9 cellular contexts compared by ENCODE assay signal in the genomic region with DNA sequence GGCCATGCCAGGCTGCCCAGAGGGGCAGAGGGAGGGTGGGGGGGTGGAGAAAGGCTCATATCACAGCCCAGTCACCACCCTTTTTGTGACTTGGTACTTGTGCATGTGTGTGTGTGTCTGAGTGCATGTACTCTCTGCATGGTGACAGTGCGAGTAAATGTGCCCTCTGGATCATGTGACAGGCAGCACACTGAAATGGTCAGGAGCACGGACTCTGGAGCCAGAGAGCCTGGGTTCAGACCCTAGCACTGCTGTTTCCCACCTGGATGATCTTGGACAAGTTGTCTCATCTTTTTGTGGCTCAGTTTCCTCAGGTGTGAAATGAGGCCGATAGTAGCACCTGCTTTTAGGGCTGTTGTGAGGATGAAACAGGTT. TPM values are rescaled to one million over a fixed set of nuclear protein-coding genes. Genes with fewer than 3 reads are reported as not detected.
A peak's percentile ranks its signal among the peaks of the same experiment; 100 is the strongest.
DNase-seq lines count a peak whose midpoint lies in the region; ATAC-seq, FAIRE-seq and TF ChIP-seq lines count a peak whose summit lies in the region.
"Had no signal": no experiment of that assay in that cellular context is flagged by ENCODE, and none has a peak within 500 bp of the region (broad histone marks: within the 10 kb centered on the region; RNA-seq: fewer than 3 reads in every experiment).

No MANE protein-coding gene starts in this region.

- H3K27ac ChIP-seq in GM12878 (ENCODE audit: control insufficient read depth, insufficient read depth) (peak overlapping the region; percentile 94), right lobe of liver (peak overlapping the region; percentile 88 to 98 (median 89)), thyroid gland (peak overlapping the region in 2 of 3 donors; percentile 73 to 90)

- H3K4me3 ChIP-seq in GM12878 (peak overlapping the region; percentile 47), right lobe of liver (peak overlapping the region; percentile 56 to 62 (median 60)), thyroid gland (replicated peaks in 1 of 3) (peak overlapping the region in 1 of 3 donors; percentile 49)

- intact Hi-C loops in activated naive CD4-positive, alpha-beta T cell treated with anti-CD3 and anti-CD28 coated beads for 36 hours (cut with micrococcal nuclease): no loop called here
- intact Hi-C loops in GM12878 (cut with micrococcal nuclease; ENCODE audit: unreplicated experiment): no loop called here
- intact Hi-C loops in right lobe of liver (cut with DNase I): no loop called here
- intact Hi-C loops in thyroid gland (cut with DNase I): no loop called here

- no TSS peak for BruUV-seq in GM12878 (replicated peaks; lab: Mats Ljungman, UMichigan)

- CTCF ChIA-PET in activated naive CD4-positive, alpha-beta T cell treated with anti-CD3 and anti-CD28 coated beads for 36 hours (lab: Charles Lee): interaction anchor here (1.1 to 2.6 kb wide), 4 partner anchors 8 to 162 kb away, joined by 3 to 27 read pairs (median 6); a partner anchor contains a TSS
- CTCF ChIA-PET in GM12878 (lab: Yijun Ruan, JAX): interaction anchor here (1.0 to 3.2 kb wide), 4 partner anchors 9 to 34 kb away, joined by 3 to 39 read pairs (median 10); a partner anchor contains a TSS

- DNase-seq in activated naive CD4-positive, alpha-beta T cell treated with anti-CD3 and anti-CD28 coated beads for 36 hours: no peak
- DNase-seq in activated naive CD4-positive, alpha-beta T cell treated with anti-CD3 and anti-CD28 coated beads, Interleukin-2, amount 50 U/mL, for 72 hours (ENCODE audit: low spot score in 2 of 2): no peak
- DNase-seq in GM12878 (ENCODE audit: low read depth, low spot score) (no peak), right lobe of liver (peak in 2 of 3 donors; percentile 36 to 62), thyroid gland (peak; percentile 43 to 44), UCSD-AML1 (lab: John Stamatoyannopoulos, UW; ENCODE audit: unreplicated experiment) (no peak), NCI-H187 (lab: John Stamatoyannopoulos, UW) (no peak), DMS 273 treated with DMSO at 0.1 percent for 48 hours (lab: John Stamatoyannopoulos, UW) (no peak)
- DNase-seq: SHP77 treated with DMSO at 0.1 percent for 48 hours had no signal

- peaks cover 3 to 19% of the 10 kb centered on the region in 2 experiments; a peak in 3 of 4 replicates for H3K36me3 ChIP-seq in GM12878 (ENCODE audit: control insufficient read depth in 2 of 2, insufficient read depth in 2 of 2, low read length in 1 of 2)
- H3K36me3 ChIP-seq in right lobe of liver: peaks cover 0 to 25% (median 8%) of the 10 kb centered on the region in 4 donors
- peaks cover 28 to 29% of the 10 kb centered on the region in 2 donors for H3K36me3 ChIP-seq in thyroid gland

- TF ChIP-seq CTCF in GM12878 (IDR thresholded peaks at IDR 0.05 in 2 of 3, conservative IDR thresholded peaks at IDR 0.05 in 1 of 3; ENCODE audit: control insufficient read depth in 2 of 3, extremely low read depth in 1 of 3, insufficient read depth in 1 of 3, low read depth in 3 of 3, low read length in 3 of 3) (no peak), right lobe of liver (IDR thresholded peaks at IDR 0.05) (no peak), thyroid gland (IDR thresholded peaks at IDR 0.05) (no peak)

- 30% methylated on average over 3 of the region's 3 CpGs for WGBS in GM12878 (ENCODE audit: insufficient coverage, insufficient replicate concordance, low lambda C conversion rate, missing lambda C conversion rate)
- 19% methylated on average over 3 of the region's 3 CpGs for WGBS in right lobe of liver (ENCODE audit: insufficient coverage, low coverage, low lambda C conversion rate, missing lambda C conversion rate)
- 42 to 49% methylated on average over 3 of the region's 3 CpGs for WGBS in thyroid gland, 2 donors

- H3K4me1 ChIP-seq in GM12878 (ENCODE audit: control insufficient read depth, insufficient read depth, low read length) (peaks cover 25% of the 10 kb centered on the region), right lobe of liver (peaks cover 0 to 16% (median 4%) of the 10 kb centered on the region in 4 donors), thyroid gland (peaks cover 20 to 29% of the 10 kb centered on the region in 2 donors)

- H3K4me1 Mint-ChIP-seq in activated naive CD4-positive, alpha-beta T cell treated with anti-CD3 and anti-CD28 coated beads for 36 hours (ENCODE audit: low read depth): peaks cover 42% of the 10 kb centered on the region

- no peak for FAIRE-seq in GM12878 (lab: Jason Lieb, UNC)

- TF ChIP-seq POLR2A in GM12878 (IDR thresholded peaks at IDR 0.05; ENCODE audit: low read depth, low read length): no peak
- TF ChIP-seq POLR2A in right lobe of liver (IDR thresholded peaks at IDR 0.05): no peak
- TF ChIP-seq POLR2A in thyroid gland (IDR thresholded peaks at IDR 0.05): no peak

- in situ Hi-C loops in GM12878 (cut with MboI): no loop called here

- no peaks in the 10 kb centered on the region; the same call in 1 of the 2 replicates for H4K20me1 ChIP-seq in GM12878 (ENCODE audit: control insufficient read depth, insufficient read depth)

- POLR2A ChIA-PET in GM12878 (lab: Charles Lee): interaction anchor here (1.0 to 3.2 kb wide), 10 partner anchors 8 to 125 kb away, joined by 3 to 24 read pairs (median 4); a partner anchor contains a TSS

- no peak for TF ChIP-seq EP300 in GM12878 (IDR thresholded peaks at IDR 0.05; ENCODE audit: borderline replicate concordance in 1 of 2, control insufficient read depth in 1 of 2, low read depth in 2 of 2, low read length in 2 of 2)

- no peak for TF ChIP-seq RAD21 in GM12878 (IDR thresholded peaks at IDR 0.05; ENCODE audit: insufficient read depth, low read depth, low read length)

- no peaks in the 10 kb centered on the region for H3K27me3 Mint-ChIP-seq in activated naive CD4-positive, alpha-beta T cell treated with anti-CD3 and anti-CD28 coated beads for 36 hours (ENCODE audit: low read depth)

- ATAC-seq in activated naive CD4-positive, alpha-beta T cell treated with anti-CD3 and anti-CD28 coated beads, Interleukin-2, amount 50 U/mL, for 72 hours: no peak
- ATAC-seq in GM12878: no peak
- ATAC-seq in right lobe of liver: peak in 2 of 4 donors; percentile 1

- no peak overlapping the region for H3K4me3 Mint-ChIP-seq in activated naive CD4-positive, alpha-beta T cell treated with anti-CD3 and anti-CD28 coated beads for 36 hours

- RAD21 ChIA-PET in GM12878 (lab: Charles Lee; ENCODE audit: unreplicated experiment): interaction anchor here (0.6 to 3.1 kb wide), 7 partner anchors 9 to 143 kb away, joined by 3 to 23 read pairs (median 5); a partner anchor contains a TSS

- H3K9me3 Mint-ChIP-seq in activated naive CD4-positive, alpha-beta T cell treated with anti-CD3 and anti-CD28 coated beads for 36 hours: no peaks in the 10 kb centered on the region
- no peaks in the 10 kb centered on the region for H3K9me3 Mint-ChIP-seq in activated naive CD4-positive, alpha-beta T cell treated with anti-CD3 and anti-CD28 coated beads, Interleukin-2, amount 50 U/mL, for 72 hours

- H3K79me2 ChIP-seq in GM12878 (ENCODE audit: control insufficient read depth, insufficient read depth, low read length): peaks cover 28% of the 10 kb centered on the region

- H3K27ac Mint-ChIP-seq in activated naive CD4-positive, alpha-beta T cell treated with anti-CD3 and anti-CD28 coated beads for 36 hours: peak overlapping the region; percentile 99
- H3K27ac Mint-ChIP-seq in activated naive CD4-positive, alpha-beta T cell treated with anti-CD3 and anti-CD28 coated beads, Interleukin-2, amount 50 U/mL, for 72 hours: peak overlapping the region in 1 of 2 donors; percentile 77

- H3K27me3 ChIP-seq in GM12878 (replicated peaks in 1 of 2; ENCODE audit: control insufficient read depth in 2 of 2, insufficient read depth in 2 of 2, low read length in 1 of 2) (no peaks in the 10 kb centered on the region), right lobe of liver (no peaks in the 10 kb centered on the region), thyroid gland (no peaks in the 10 kb centered on the region)

- H3K9me3 ChIP-seq in GM12878 (replicated peaks; ENCODE audit: control insufficient read depth, insufficient read depth, low read length) (no peaks in the 10 kb centered on the region), right lobe of liver (no peaks in the 10 kb centered on the region), thyroid gland (no peaks in the 10 kb centered on the region)

- H3K9ac ChIP-seq in GM12878 (ENCODE audit: control insufficient read depth, insufficient read depth, low read length): peak overlapping the region; percentile 98

- H2AFZ ChIP-seq in GM12878 (ENCODE audit: control insufficient read depth, low read depth, low read length): no peak overlapping the region

- peaks cover 13% of the 10 kb centered on the region for H3K36me3 Mint-ChIP-seq in activated naive CD4-positive, alpha-beta T cell treated with anti-CD3 and anti-CD28 coated beads for 36 hours (ENCODE audit: low read depth)
- H3K36me3 Mint-ChIP-seq in activated naive CD4-positive, alpha-beta T cell treated with anti-CD3 and anti-CD28 coated beads, Interleukin-2, amount 50 U/mL, for 72 hours: peaks cover 0 to 19% of the 10 kb centered on the region in 2 donors

- SMC1A ChIA-PET in GM12878 (lab: Charles Lee; ENCODE audit: uncharacterized antibody, unreplicated experiment): interaction anchor here (1.0 to 3.2 kb wide), 6 partner anchors 8 to 157 kb away, joined by 3 to 24 read pairs (median 6); a partner anchor contains a TSS

- H3K4me2 ChIP-seq in GM12878 (ENCODE audit: control insufficient read depth, insufficient read depth): peak overlapping the region; percentile 99

RNA-seq across cellular contexts. Expression of a gene that starts 2.0 kb away (rescaled TPM):
- 10 to 100 TPM; 60.2 to 61.5 TPM for total RNA-seq in activated naive CD4-positive, alpha-beta T cell treated with anti-CD3 and anti-CD28 coated beads for 36 hours
- 10 to 100 TPM; 87.7 to 90.6 TPM for total RNA-seq in activated naive CD4-positive, alpha-beta T cell treated with anti-CD3 and anti-CD28 coated beads, Interleukin-2, amount 50 U/mL, for 72 hours
- 33.3 and 49.5 TPM in 2 replicates for total RNA-seq in GM12878 (2013; cell fraction: nucleolus; rRNA removed)
- total RNA-seq in GM12878 (2014; rRNA removed) (8.0 and 9.5 TPM in 2 replicates), GM12878 (2014; rRNA removed; fragmentation: Illumina TruSeq; extraction: Trizol) (4.3 and 6.5 TPM in 2 replicates), GM12878 (2021) (47.3 and 50.6 TPM in 2 replicates), right lobe of liver (10 to 100 TPM; 19.9 to 53.6 (median 35.2) TPM), thyroid gland (10 to 100 TPM; 50.6 to 98.3 (median 56.9) TPM)
- polyA plus RNA-seq in GM12878 (2011; ENCODE audit: low read depth): 9.5 TPM
- polyA plus RNA-seq in GM12878 (2011; rRNA removed) (2.4 and 3.8 TPM in 2 replicates), GM12878 (2014; fragmentation: Illumina TruSeq; extraction: Trizol) (1.7 and 7.4 TPM in 2 replicates), GM12878 (2014; fragmentation: Nextera tagmentation; extraction: Ambion mirVana) (under 1 TPM; 0.18 to 0.24 TPM), GM12878 (2014; rRNA removed) (24.0 and 27.7 TPM in 2 replicates), GM12878 (2016; fragmentation: Nextera tagmentation; extraction: Ambion mirVana) (1 to 10 TPM; 6.9 to 8.1 TPM)
- 6.7 and 9.9 TPM in 2 replicates for polyA plus RNA-seq in GM12878 (2011; cell fraction: cytosol; rRNA removed)
- polyA plus RNA-seq in GM12878 (2011; cell fraction: nucleus; rRNA removed): 76.7 and 94.7 TPM in 2 replicates
- 29.1 and 30.8 TPM in 2 replicates for polyA plus RNA-seq in GM12878 (2012)
- 2.1 and 9.8 TPM in 2 replicates for polyA minus RNA-seq in GM12878 (2011; rRNA and poly(A)+ RNA removed)
- 10.2 and 11.2 TPM in 2 replicates for polyA minus RNA-seq in GM12878 (2011; cell fraction: cytosol; rRNA and poly(A)+ RNA removed)
- 13.1 and 24.6 TPM in 2 replicates for polyA minus RNA-seq in GM12878 (2011; cell fraction: nucleus; rRNA and poly(A)+ RNA removed)

RNA-seq across cellular contexts. Expression of a gene that starts 16.1 kb away (rescaled TPM):
- total RNA-seq in activated naive CD4-positive, alpha-beta T cell treated with anti-CD3 and anti-CD28 coated beads for 36 hours: 10 to 100 TPM; 52.4 to 55.6 TPM
- total RNA-seq in activated naive CD4-positive, alpha-beta T cell treated with anti-CD3 and anti-CD28 coated beads, Interleukin-2, amount 50 U/mL, for 72 hours: 10 to 100 TPM; 48.8 to 67.8 TPM
- 29.9 and 31.1 TPM in 2 replicates for total RNA-seq in GM12878 (2013; cell fraction: nucleolus; rRNA removed)
- total RNA-seq in GM12878 (2014; rRNA removed) (15.9 and 22.2 TPM in 2 replicates), GM12878 (2014; rRNA removed; fragmentation: Illumina TruSeq; extraction: Trizol) (12.1 and 12.8 TPM in 2 replicates), GM12878 (2021) (51.8 and 56.3 TPM in 2 replicates), right lobe of liver (10 to 100 TPM; 15.4 to 35.7 (median 30.5) TPM), thyroid gland (10 to 100 TPM; 27.5 to 50.2 (median 39.2) TPM)
- 3.6 TPM for polyA plus RNA-seq in GM12878 (2011; ENCODE audit: low read depth)
- polyA plus RNA-seq in GM12878 (2011; rRNA removed) (15.1 and 34.5 TPM in 2 replicates), GM12878 (2014; fragmentation: Illumina TruSeq; extraction: Trizol) (4.9 and 17.8 TPM in 2 replicates), GM12878 (2014; fragmentation: Nextera tagmentation; extraction: Ambion mirVana) (under 1 TPM; 0.02 to 0.04 TPM), GM12878 (2014; rRNA removed) (33.0 and 40.2 TPM in 2 replicates), GM12878 (2016; fragmentation: Nextera tagmentation; extraction: Ambion mirVana) (1 to 10 TPM; 8.3 to 8.9 TPM)
- 23.3 and 39.9 TPM in 2 replicates for polyA plus RNA-seq in GM12878 (2011; cell fraction: cytosol; rRNA removed)
- 164 and 188 TPM in 2 replicates for polyA plus RNA-seq in GM12878 (2011; cell fraction: nucleus; rRNA removed)
- polyA plus RNA-seq in GM12878 (2012): 21.7 and 22.0 TPM in 2 replicates
- 27.0 and 49.3 TPM in 2 replicates for polyA minus RNA-seq in GM12878 (2011; rRNA and poly(A)+ RNA removed)
- 19.8 and 25.4 TPM in 2 replicates for polyA minus RNA-seq in GM12878 (2011; cell fraction: cytosol; rRNA and poly(A)+ RNA removed)
- 34.6 and 45.5 TPM in 2 replicates for polyA minus RNA-seq in GM12878 (2011; cell fraction: nucleus; rRNA and poly(A)+ RNA removed)

RNA-seq across cellular contexts. Expression of a gene that starts 28.6 kb away (rescaled TPM):
- total RNA-seq in activated naive CD4-positive, alpha-beta T cell treated with anti-CD3 and anti-CD28 coated beads for 36 hours: 10 to 100 TPM; 31.1 to 33.8 TPM
- 10 to 100 TPM; 38.1 to 39.5 TPM for total RNA-seq in activated naive CD4-positive, alpha-beta T cell treated with anti-CD3 and anti-CD28 coated beads, Interleukin-2, amount 50 U/mL, for 72 hours
- total RNA-seq in GM12878 (2013; cell fraction: nucleolus; rRNA removed): 7.7 and 11.1 TPM in 2 replicates
- total RNA-seq in GM12878 (2014; rRNA removed) (11.5 and 15.0 TPM in 2 replicates), GM12878 (2014; rRNA removed; fragmentation: Illumina TruSeq; extraction: Trizol) (15.3 and 15.8 TPM in 2 replicates), GM12878 (2021) (35.6 and 38.6 TPM in 2 replicates), right lobe of liver (10 to 100 TPM; 12.3 to 14.8 (median 13.5) TPM), thyroid gland (10 to 100 TPM; 19.1 to 32.6 (median 24.6) TPM)
- polyA plus RNA-seq in GM12878 (2011; ENCODE audit: low read depth): 12.6 TPM
- polyA plus RNA-seq in GM12878 (2011; rRNA removed) (17.5 and 41.3 TPM in 2 replicates), GM12878 (2014; fragmentation: Illumina TruSeq; extraction: Trizol) (35.2 and 47.9 TPM in 2 replicates), GM12878 (2014; fragmentation: Nextera tagmentation; extraction: Ambion mirVana) (1 to 10 TPM in 1 of 2 experiments, under 1 TPM in 1; 1.00 to 1.2 TPM), GM12878 (2014; rRNA removed) (40.9 and 48.8 TPM in 2 replicates), GM12878 (2016; fragmentation: Nextera tagmentation; extraction: Ambion mirVana) (10 to 100 TPM in 1 of 2 experiments, 1 to 10 TPM in 1; 3.8 to 11.4 TPM)
- polyA plus RNA-seq in GM12878 (2011; cell fraction: cytosol; rRNA removed): 44.7 and 48.5 TPM in 2 replicates
- 32.0 and 39.9 TPM in 2 replicates for polyA plus RNA-seq in GM12878 (2011; cell fraction: nucleus; rRNA removed)
- polyA plus RNA-seq in GM12878 (2012): 24.5 and 27.4 TPM in 2 replicates
- polyA minus RNA-seq in GM12878 (2011; rRNA and poly(A)+ RNA removed): 18.6 and 31.7 TPM in 2 replicates
- polyA minus RNA-seq in GM12878 (2011; cell fraction: cytosol; rRNA and poly(A)+ RNA removed): 14.7 and 17.7 TPM in 2 replicates
- 4.2 and 6.6 TPM in 2 replicates for polyA minus RNA-seq in GM12878 (2011; cell fraction: nucleus; rRNA and poly(A)+ RNA removed)

RNA-seq across cellular contexts. Expression of a gene that starts 30.9 kb away (rescaled TPM):
- total RNA-seq in activated naive CD4-positive, alpha-beta T cell treated with anti-CD3 and anti-CD28 coated beads for 36 hours: under 1 TPM; 0.27 to 0.43 TPM
- total RNA-seq in activated naive CD4-positive, alpha-beta T cell treated with anti-CD3 and anti-CD28 coated beads, Interleukin-2, amount 50 U/mL, for 72 hours: 1 to 10 TPM in 1 of 2 donors, under 1 TPM in 1; 0.93 to 1.6 TPM
- 0.19 TPM in 1 of 2 replicates, not detected in the other for total RNA-seq in GM12878 (2013; cell fraction: nucleolus; rRNA removed)
- 0.73 and 0.82 TPM in 2 replicates for total RNA-seq in GM12878 (2014; rRNA removed)
- total RNA-seq in GM12878 (2014; rRNA removed; fragmentation: Illumina TruSeq; extraction: Trizol): 0.18 and 0.31 TPM in 2 replicates
- total RNA-seq in GM12878 (2021): 0.80 and 1.4 TPM in 2 replicates
- polyA plus RNA-seq in GM12878 (2011; ENCODE audit: low read depth): 0.29 TPM
- 0.15 TPM in 1 of 2 replicates, not detected in the other for polyA plus RNA-seq in GM12878 (2011; rRNA removed)
- 0.50 and 0.55 TPM in 2 replicates for polyA plus RNA-seq in GM12878 (2011; cell fraction: cytosol; rRNA removed)
- polyA plus RNA-seq in GM12878 (2011; cell fraction: nucleus; rRNA removed): 0.38 and 0.43 TPM in 2 replicates
- 0.38 and 0.49 TPM in 2 replicates for polyA plus RNA-seq in GM12878 (2012)
- polyA plus RNA-seq in GM12878 (2014; fragmentation: Illumina TruSeq; extraction: Trizol): 0.11 and 0.43 TPM in 2 replicates
- polyA plus RNA-seq in GM12878 (2014; fragmentation: Nextera tagmentation; extraction: Ambion mirVana): under 1 TPM in 1 of 2 experiments, not detected in 1; 0.09 TPM
- 0.81 and 1.7 TPM in 2 replicates for polyA plus RNA-seq in GM12878 (2014; rRNA removed)
- 1 to 10 TPM; 1.1 to 1.7 TPM for polyA plus RNA-seq in GM12878 (2016; fragmentation: Nextera tagmentation; extraction: Ambion mirVana)
- polyA minus RNA-seq in GM12878 (2011; rRNA and poly(A)+ RNA removed): 0.21 and 0.37 TPM in 2 replicates
- polyA minus RNA-seq in GM12878 (2011; cell fraction: cytosol; rRNA and poly(A)+ RNA removed): not detected in 2 replicates
- not detected in 2 replicates for polyA minus RNA-seq in GM12878 (2011; cell fraction: nucleus; rRNA and poly(A)+ RNA removed)
- total RNA-seq in right lobe of liver: under 1 TPM; 0.18 to 0.74 (median 0.21) TPM
- total RNA-seq in thyroid gland: under 1 TPM in 2 of 4 donors, not detected in 2; 0.27 to 0.45 TPM

RNA-seq across cellular contexts. Expression of a gene that starts 31.4 kb away (rescaled TPM):
- 10 to 100 TPM; 36.6 TPM for total RNA-seq in activated naive CD4-positive, alpha-beta T cell treated with anti-CD3 and anti-CD28 coated beads for 36 hours
- total RNA-seq in activated naive CD4-positive, alpha-beta T cell treated with anti-CD3 and anti-CD28 coated beads, Interleukin-2, amount 50 U/mL, for 72 hours: 10 to 100 TPM; 50.9 to 54.2 TPM
- total RNA-seq in GM12878 (2013; cell fraction: nucleolus; rRNA removed): 5.1 and 6.4 TPM in 2 replicates
- total RNA-seq in GM12878 (2014; rRNA removed) (57.7 and 78.6 TPM in 2 replicates), GM12878 (2014; rRNA removed; fragmentation: Illumina TruSeq; extraction: Trizol) (32.0 and 41.3 TPM in 2 replicates), GM12878 (2021) (68.8 and 72.9 TPM in 2 replicates), right lobe of liver (10 to 100 TPM in 1 of 6 experiments, 1 to 10 TPM in 5; 1.6 to 10.6 (median 5.0) TPM), thyroid gland (10 to 100 TPM in 3 of 4 donors, 1 to 10 TPM in 1; 6.0 to 23.7 (median 19.1) TPM)
- 20.5 TPM for polyA plus RNA-seq in GM12878 (2011; ENCODE audit: low read depth)
- polyA plus RNA-seq in GM12878 (2011; rRNA removed) (8.8 and 30.5 TPM in 2 replicates), GM12878 (2014; fragmentation: Illumina TruSeq; extraction: Trizol) (15.2 and 46.6 TPM in 2 replicates), GM12878 (2014; fragmentation: Nextera tagmentation; extraction: Ambion mirVana) (10 to 100 TPM in 1 of 2 experiments, 1 to 10 TPM in 1; 6.2 to 23.1 TPM), GM12878 (2014; rRNA removed) (56.1 and 66.2 TPM in 2 replicates), GM12878 (2016; fragmentation: Nextera tagmentation; extraction: Ambion mirVana) (10 to 100 TPM; 77.7 to 79.6 TPM)
- 57.1 and 73.1 TPM in 2 replicates for polyA plus RNA-seq in GM12878 (2011; cell fraction: cytosol; rRNA removed)
- 43.1 and 44.9 TPM in 2 replicates for polyA plus RNA-seq in GM12878 (2011; cell fraction: nucleus; rRNA removed)
- 29.8 and 33.2 TPM in 2 replicates for polyA plus RNA-seq in GM12878 (2012)
- polyA minus RNA-seq in GM12878 (2011; rRNA and poly(A)+ RNA removed): 18.4 and 30.6 TPM in 2 replicates
- polyA minus RNA-seq in GM12878 (2011; cell fraction: cytosol; rRNA and poly(A)+ RNA removed): 14.2 and 19.0 TPM in 2 replicates
- polyA minus RNA-seq in GM12878 (2011; cell fraction: nucleus; rRNA and poly(A)+ RNA removed): 8.0 and 13.3 TPM in 2 replicates

Comparison
In these comparisons a context has a peak if more than half of its experiments do, and no peak if none do; other contexts are left out.
1. DNase-seq: peak in right lobe of liver (2 of 3) and thyroid gland (2 of 2); none in activated naive CD4-positive, alpha-beta T cell treated with anti-CD3 and anti-CD28 coated beads for 36 hours (single experiment), activated naive CD4-positive, alpha-beta T cell treated with anti-CD3 and anti-CD28 coated beads, Interleukin-2, amount 50 U/mL, for 72 hours (0 of 2), GM12878 (single experiment), UCSD-AML1 (single experiment), NCI-H187 (0 of 2) and DMS 273 treated with DMSO at 0.1 percent for 48 hours (single experiment).
2. Peak in every context shown above with its lines, with median percentiles within 50 percentile points of each other: H3K27ac ChIP-seq.